Comparison of ENCODE assay signal across 13 cellular contexts in the genomic region with DNA sequence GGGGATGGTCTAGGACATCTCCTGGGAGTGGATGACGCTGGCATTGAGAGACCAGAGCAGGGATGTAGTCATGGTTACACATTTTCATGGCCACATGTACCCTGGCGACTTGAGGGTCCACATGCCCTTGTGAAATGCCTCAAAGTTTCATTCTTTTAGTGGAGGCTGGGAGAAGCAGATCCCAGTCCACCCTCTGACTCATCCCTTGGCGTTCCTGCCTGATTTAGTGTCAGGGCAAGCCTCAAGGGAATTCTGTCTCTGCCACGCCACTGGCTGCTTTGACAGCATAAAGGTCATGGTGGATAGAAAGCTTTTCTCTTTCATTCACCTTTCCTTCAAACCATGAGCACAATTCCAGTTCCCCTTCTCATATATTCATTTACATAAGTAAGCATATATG. TPM values are rescaled to one million over a fixed set of nuclear protein-coding genes. Genes with fewer than 3 reads are reported as not detected.
DNase-seq lines count a peak whose midpoint lies in the region; ATAC-seq, FAIRE-seq and TF ChIP-seq lines count a peak whose summit lies in the region.
"Had no signal": no experiment of that assay in that cellular context is flagged by ENCODE, and none has a peak within 500 bp of the region (broad histone marks: within the 10 kb centered on the region; RNA-seq: fewer than 3 reads in every experiment).

No MANE protein-coding gene starts in this region.

- no peak overlapping the region for H3K4me3 Mint-ChIP-seq in endothelial cell (ENCODE audit: unreplicated experiment)

- no peaks in the 10 kb centered on the region for H3K79me2 ChIP-seq in ACC112 (ENCODE audit: control insufficient read depth, insufficient read depth, low read length, unreplicated experiment)

- no peak overlapping the region for H3K9ac ChIP-seq in kidney (ENCODE audit: low read length in 2 of 2)

- no peaks in the 10 kb centered on the region for H3K9me3 ChIP-seq in kidney (ENCODE audit: control insufficient read depth in 1 of 2, low read length in 2 of 2)
- H3K9me3 ChIP-seq: neutrophil had no signal

- TF ChIP-seq CTCF in choroid plexus epithelial cell (conservative IDR thresholded peaks at IDR 0.05; ENCODE audit: low read depth, low read length) (no peak), kidney (IDR thresholded peaks at IDR 0.05; ENCODE audit: borderline replicate concordance, extremely low read depth, insufficient read depth) (no peak), endothelial cell (IDR thresholded peaks at IDR 0.05; ENCODE audit: unreplicated experiment) (no peak)

- H3K27me3 Mint-ChIP-seq in endothelial cell (ENCODE audit: unreplicated experiment): no peaks in the 10 kb centered on the region

- intact Hi-C loops in kidney (cut with DNase I): no loop called here

- no peak overlapping the region for H3K27ac Mint-ChIP-seq in endothelial cell (ENCODE audit: unreplicated experiment)

- H3K36me3 Mint-ChIP-seq in endothelial cell (ENCODE audit: low read depth, unreplicated experiment): no peaks in the 10 kb centered on the region

- FAIRE-seq in kidney (lab: Jason Lieb, UNC): no peak

- peak; percentile 67 for DNase-seq in LoVo (ENCODE audit: low spot score)
- peak; percentile 44 for DNase-seq in choroid plexus epithelial cell (ENCODE audit: low read depth)
- peak; percentile 75 for DNase-seq in kidney
- DNase-seq in activated T-cell treated with anti-CD3 and anti-CD28 coated beads, Interleukin-2, amount 50 U/mL, for 48 hours: no peak
- DNase-seq in activated CD4-positive, alpha-beta T cell treated with anti-CD3 and anti-CD28 coated beads for 1 hour: no peak
- no peak for DNase-seq in endothelial cell (ENCODE audit: low spot score)
- DNase-seq: activated CD8-positive, alpha-beta memory T cell treated with anti-CD3 and anti-CD28 coated beads, Interleukin-2, amount 50 U/mL, for 4 hours; cerebellar nuclear complex; NCI-H524; T-helper 2 cell had no signal

- ATAC-seq in HG02678 (IDR thresholded peaks at IDR 0.05; ENCODE audit: unreplicated experiment): no peak

- H3K27ac ChIP-seq in ACC112 (ENCODE audit: low read depth, low read length): no peak overlapping the region
- H3K27ac ChIP-seq in kidney (ENCODE audit: low read depth in 2 of 2, low read length in 2 of 2): no peak overlapping the region
- H3K27ac ChIP-seq: neutrophil had no signal

- H3K4me3 ChIP-seq in ACC112 (ENCODE audit: low read depth, low read length) (peak overlapping the region; percentile 7; the same call in 1 of the 2 replicates), choroid plexus epithelial cell (ENCODE audit: low read depth, low read length) (no peak overlapping the region), kidney (ENCODE audit: low read length in 2 of 2) (no peak overlapping the region)

- H3K4me1 ChIP-seq in ACC112 (ENCODE audit: control insufficient read depth, insufficient read depth, low read length, unreplicated experiment) (peaks cover 10% of the 10 kb centered on the region), kidney (ENCODE audit: control insufficient read depth in 1 of 2, insufficient read depth in 1 of 2, low read depth in 1 of 2, low read length in 2 of 2) (no peaks in the 10 kb centered on the region)

- no peaks in the 10 kb centered on the region for H3K27me3 ChIP-seq in ACC112 (ENCODE audit: insufficient read depth, low read length)
- H3K27me3 ChIP-seq: neutrophil had no signal

- peak overlapping the region; percentile 44 for H2AFZ ChIP-seq in ACC112 (ENCODE audit: low read length, unreplicated experiment)

- no peaks in the 10 kb centered on the region for H3K36me3 ChIP-seq in ACC112 (ENCODE audit: insufficient read depth, low read length)
- H3K36me3 ChIP-seq in kidney (ENCODE audit: control insufficient read depth in 1 of 2, insufficient read depth in 2 of 2, low read length in 2 of 2): no peaks in the 10 kb centered on the region
- H3K36me3 ChIP-seq: neutrophil had no signal

- H3K9me3 Mint-ChIP-seq in endothelial cell (ENCODE audit: unreplicated experiment): peaks cover under 1% of the 10 kb centered on the region

- H3K4me1 Mint-ChIP-seq in endothelial cell (ENCODE audit: unreplicated experiment): no peaks in the 10 kb centered on the region

RNA-seq across cellular contexts. Expression of a gene that starts 21.7 kb away (rescaled TPM):
- total RNA-seq in kidney (77.2 TPM), endothelial cell (ENCODE audit: unreplicated experiment) (102 TPM)
- 26.9 TPM for polyA plus RNA-seq in kidney (ENCODE audit: insufficient read depth, low read depth, low replicate concordance)

Comparison
In these comparisons a context has a peak if more than half of its experiments do, and no peak if none do; other contexts are left out.
1. DNase-seq: peak in LoVo (single experiment), choroid plexus epithelial cell (single experiment) and kidney (single experiment); none in activated T-cell treated with anti-CD3 and anti-CD28 coated beads, Interleukin-2, amount 50 U/mL, for 48 hours (0 of 2), activated CD4-positive, alpha-beta T cell treated with anti-CD3 and anti-CD28 coated beads for 1 hour (single experiment) and endothelial cell (single experiment).